32 cellular contexts compared by ENCODE assay signal in genomic region chr1:193265716-193266115, GRCh38.
A peak's percentile ranks its signal among the peaks of the same experiment; 100 is the strongest.
DNase-seq lines count a peak whose midpoint lies in the region; ATAC-seq lines count a peak whose summit lies in the region.
"Had no signal": no experiment of that assay in that cellular context is flagged by ENCODE, and none has a peak within 500 bp of the region (broad histone marks: within the 10 kb centered on the region; RNA-seq: fewer than 3 reads in every experiment).

No MANE protein-coding gene starts in this region.

- H3K9me3 Mint-ChIP-seq in activated T-cell treated with anti-CD3 and anti-CD28 coated beads, Interleukin-2, amount 50 U/mL, for 72 hours: no peaks in the 10 kb centered on the region
- no peaks in the 10 kb centered on the region for H3K9me3 Mint-ChIP-seq in activated T-helper 1 cell treated with anti-CD3 and anti-CD28 coated beads, Interleukin-12 subunit alpha, Interleukin-12 subunit beta, Interleukin-2, Interleukin-4 antibody, amounts not matched to agents 30 ng/mL and 10 ng/mL and 1 ng/mL, durations not matched to agents 14 hours and 24 hours and 36 hours
- H3K9me3 Mint-ChIP-seq: CD8-positive, alpha-beta memory T cell; central memory CD8-positive, alpha-beta T cell; dendritic cell treated with granulocyte-macrophage colony-stimulating factor and Interleukin-4, amounts not matched to agents 40 ng/mL and 50 ng/mL, for 4 days; stimulated activated effector memory CD8-positive, alpha-beta T cell treated with anti-CD3 and anti-CD28 coated beads, Interleukin-12 subunit alpha, Interleukin-12 subunit beta, amount 100 ng/mL, for 72 hours had no signal

- H3K27ac Mint-ChIP-seq in activated T-cell treated with anti-CD3 and anti-CD28 coated beads, Interleukin-2, amount 50 U/mL, for 72 hours: no peak overlapping the region
- H3K27ac Mint-ChIP-seq in activated T-helper 1 cell treated with anti-CD3 and anti-CD28 coated beads, Interleukin-12 subunit alpha, Interleukin-12 subunit beta, Interleukin-2, Interleukin-4 antibody, amounts not matched to agents 30 ng/mL and 10 ng/mL and 1 ng/mL, durations not matched to agents 14 hours and 24 hours and 36 hours: no peak overlapping the region
- H3K27ac Mint-ChIP-seq: activated CD4-positive, alpha-beta T cell treated with anti-CD3 and anti-CD28 coated beads, Interleukin-2, amount 10 ng/mL, durations not matched to agents 24 days and 14 days; dendritic cell treated with granulocyte-macrophage colony-stimulating factor and Interleukin-4, amounts not matched to agents 40 ng/mL and 50 ng/mL, for 4 days; stimulated activated effector memory CD8-positive, alpha-beta T cell treated with anti-CD3 and anti-CD28 coated beads, Interleukin-12 subunit alpha, Interleukin-12 subunit beta, amount 100 ng/mL, for 72 hours had no signal

- H3K4me1 Mint-ChIP-seq in activated T-cell treated with anti-CD3 and anti-CD28 coated beads, Interleukin-2, amount 50 U/mL, for 72 hours (ENCODE audit: low read depth): no peaks in the 10 kb centered on the region
- H3K4me1 Mint-ChIP-seq in activated T-helper 1 cell treated with anti-CD3 and anti-CD28 coated beads, Interleukin-12 subunit alpha, Interleukin-12 subunit beta, Interleukin-2, Interleukin-4 antibody, amounts not matched to agents 30 ng/mL and 10 ng/mL and 1 ng/mL, durations not matched to agents 14 hours and 24 hours and 36 hours (ENCODE audit: low read depth): no peaks in the 10 kb centered on the region
- H3K4me1 Mint-ChIP-seq: activated CD4-positive, alpha-beta T cell treated with anti-CD3 and anti-CD28 coated beads, Interleukin-2, amount 10 ng/mL, durations not matched to agents 24 days and 14 days; neural crest cell had no signal

- DNase-seq in activated T-cell treated with anti-CD3 and anti-CD28 coated beads, Interleukin-2, amount 50 U/mL, for 72 hours: no peak
- no peak for DNase-seq in activated T-helper 1 cell treated with anti-CD3 and anti-CD28 coated beads, Interleukin-12 subunit alpha, Interleukin-12 subunit beta, Interleukin-2, Interleukin-4 antibody, amounts not matched to agents 30 ng/mL and 10 ng/mL and 1 ng/mL, durations not matched to agents 14 hours and 24 hours and 36 hours (ENCODE audit: low spot score)
- no peak for DNase-seq in DMS114 treated with DMSO at 0.1 percent for 48 hours (lab: John Stamatoyannopoulos, UW; ENCODE audit: unreplicated experiment)
- DNase-seq in NCI-H446 (lab: John Stamatoyannopoulos, UW): no peak
- DNase-seq: activated CD4-positive, alpha-beta T cell treated with anti-CD3 and anti-CD28 coated beads, Interleukin-2, amount 10 ng/mL, durations not matched to agents 24 days and 14 days; activated gamma-delta T cell treated with Interleukin-2 at 50 U/mL for 16 hours; activated T-cell treated with anti-CD3 and anti-CD28 coated beads, Interleukin-2, amount 50 U/mL, for 1 hour; BE2C; CD8-positive, alpha-beta memory T cell; foreskin keratinocyte; heart left ventricle; IMR-90; kidney glomerular epithelial cell; NCI-H1092; NCI-H187 treated with DMSO at 0.1 percent for 48 hours; NCI-H524 treated with DMSO at 0.1 percent for 48 hours; right cardiac atrium; SIG-M5; spleen; stimulated activated CD4-positive, alpha-beta T cell treated with anti-CD3 and anti-CD28 coated beads, Interleukin-4, amount 100 ng/mL, for 1 hour; substantia nigra; T1000; upper lobe of left lung had no signal

- peaks cover 0 to 4% of the 10 kb centered on the region in 2 donors for H3K36me3 Mint-ChIP-seq in activated T-cell treated with anti-CD3 and anti-CD28 coated beads, Interleukin-2, amount 50 U/mL, for 72 hours (ENCODE audit: insufficient read depth in 2 of 2)
- H3K36me3 Mint-ChIP-seq in activated T-helper 1 cell treated with anti-CD3 and anti-CD28 coated beads, Interleukin-12 subunit alpha, Interleukin-12 subunit beta, Interleukin-2, Interleukin-4 antibody, amounts not matched to agents 30 ng/mL and 10 ng/mL and 1 ng/mL, durations not matched to agents 14 hours and 24 hours and 36 hours (ENCODE audit: low read depth): peaks cover 23% of the 10 kb centered on the region

- intact Hi-C loops in activated T-helper 1 cell treated with anti-CD3 and anti-CD28 coated beads, Interleukin-12 subunit alpha, Interleukin-12 subunit beta, Interleukin-2, Interleukin-4 antibody, amounts not matched to agents 30 ng/mL and 10 ng/mL and 1 ng/mL, durations not matched to agents 14 hours and 24 hours and 36 hours (cut with micrococcal nuclease): no loop called here

- ATAC-seq in GM18511 (IDR thresholded peaks at IDR 0.05; ENCODE audit: unreplicated experiment) (peak; percentile 64), GM19467 (IDR thresholded peaks at IDR 0.05; ENCODE audit: unreplicated experiment) (peak; percentile 56), HG02852 (IDR thresholded peaks at IDR 0.05; ENCODE audit: unreplicated experiment) (peak; percentile 60), HG03354 (IDR thresholded peaks at IDR 0.05; ENCODE audit: poor library complexity, severe bottlenecking, unreplicated experiment) (peak; percentile 64)
- ATAC-seq in activated T-cell treated with anti-CD3 and anti-CD28 coated beads, Interleukin-2, amount 50 U/mL, for 72 hours (replicated peaks in 1 of 2): no peak
- ATAC-seq: foreskin keratinocyte; heart left ventricle; Panc1; right cardiac atrium; stimulated activated effector memory CD8-positive, alpha-beta T cell treated with anti-CD3 and anti-CD28 coated beads, Interleukin-12 subunit alpha, Interleukin-12 subunit beta, amount 100 ng/mL, for 72 hours had no signal

- H3K4me3 Mint-ChIP-seq in activated T-cell treated with anti-CD3 and anti-CD28 coated beads, Interleukin-2, amount 50 U/mL, for 72 hours: no peak overlapping the region
- H3K4me3 Mint-ChIP-seq in activated T-helper 1 cell treated with anti-CD3 and anti-CD28 coated beads, Interleukin-12 subunit alpha, Interleukin-12 subunit beta, Interleukin-2, Interleukin-4 antibody, amounts not matched to agents 30 ng/mL and 10 ng/mL and 1 ng/mL, durations not matched to agents 14 hours and 24 hours and 36 hours: no peak overlapping the region
- H3K4me3 Mint-ChIP-seq: activated CD4-positive, alpha-beta T cell treated with anti-CD3 and anti-CD28 coated beads, Interleukin-2, amount 10 ng/mL, durations not matched to agents 24 days and 14 days; central memory CD8-positive, alpha-beta T cell; dendritic cell treated with granulocyte-macrophage colony-stimulating factor and Interleukin-4, amounts not matched to agents 40 ng/mL and 50 ng/mL, for 4 days; neural crest cell; stimulated activated effector memory CD8-positive, alpha-beta T cell treated with anti-CD3 and anti-CD28 coated beads, Interleukin-12 subunit alpha, Interleukin-12 subunit beta, amount 100 ng/mL, for 72 hours had no signal

- no peaks in the 10 kb centered on the region for H3K27me3 Mint-ChIP-seq in activated T-cell treated with anti-CD3 and anti-CD28 coated beads, Interleukin-2, amount 50 U/mL, for 72 hours (ENCODE audit: low read depth)
- H3K27me3 Mint-ChIP-seq in activated T-helper 1 cell treated with anti-CD3 and anti-CD28 coated beads, Interleukin-12 subunit alpha, Interleukin-12 subunit beta, Interleukin-2, Interleukin-4 antibody, amounts not matched to agents 30 ng/mL and 10 ng/mL and 1 ng/mL, durations not matched to agents 14 hours and 24 hours and 36 hours (ENCODE audit: insufficient read depth): no peaks in the 10 kb centered on the region
- H3K27me3 Mint-ChIP-seq: activated CD4-positive, alpha-beta T cell treated with anti-CD3 and anti-CD28 coated beads, Interleukin-2, amount 10 ng/mL, durations not matched to agents 24 days and 14 days; CD8-positive, alpha-beta memory T cell; central memory CD8-positive, alpha-beta T cell; dendritic cell treated with granulocyte-macrophage colony-stimulating factor and Interleukin-4, amounts not matched to agents 40 ng/mL and 50 ng/mL, for 4 days had no signal

Comparison
In these comparisons a context has a peak if more than half of its experiments do, and no peak if none do; other contexts are left out.
1. ATAC-seq: peak in GM18511 (single experiment), GM19467 (single experiment), HG02852 (single experiment) and HG03354 (single experiment); none in activated T-cell treated with anti-CD3 and anti-CD28 coated beads, Interleukin-2, amount 50 U/mL, for 72 hours (0 of 2).